In genomic region chr7:70178787-70179186, GRCh38 we compare ENCODE assay signal across 11 cellular contexts.
DNase-seq lines count a peak whose midpoint lies in the region; ATAC-seq and TF ChIP-seq lines count a peak whose summit lies in the region.
"Had no signal": no experiment of that assay in that cellular context is flagged by ENCODE, and none has a peak within 500 bp of the region (broad histone marks: within the 10 kb centered on the region; RNA-seq: fewer than 3 reads in every experiment).

No MANE protein-coding gene starts in this region.

- peak; percentile 64 for ATAC-seq in RWPE2 (ENCODE audit: low read depth)
- ATAC-seq in upper lobe of left lung (ENCODE audit: low FRiP score in 2 of 2) = peak; percentile 50 to 73
- ATAC-seq in GM21360 (IDR thresholded peaks at IDR 0.05; ENCODE audit: unreplicated experiment) = no peak
- ATAC-seq: activated naive CD8-positive, alpha-beta T cell treated with anti-CD3 and anti-CD28 coated beads, Interleukin-2, amount 50 U/mL, for 24 hours had no signal

- H3K9me3 ChIP-seq in RWPE2 (ENCODE audit: severe bottlenecking) = no peaks in the 10 kb centered on the region
- peaks cover 0 to 2% (median 0%) of the 10 kb centered on the region in 4 donors for H3K9me3 ChIP-seq in upper lobe of left lung
- no peaks in the 10 kb centered on the region for H3K9me3 ChIP-seq in Karpas-422 (ENCODE audit: low read length)

- H3K4me1 ChIP-seq in RWPE2 (ENCODE audit: insufficient read depth, poor library complexity, severe bottlenecking) = no peaks in the 10 kb centered on the region
- H3K4me1 ChIP-seq in upper lobe of left lung = peaks cover 0 to 10% (median 0%) of the 10 kb centered on the region in 4 donors
- no peaks in the 10 kb centered on the region for H3K4me1 ChIP-seq in Karpas-422 (ENCODE audit: low read length)

- TF ChIP-seq CTCF in RWPE2 (IDR thresholded peaks at IDR 0.05; ENCODE audit: poor library complexity, severe bottlenecking) (no peak), upper lobe of left lung (IDR thresholded peaks at IDR 0.05) (no peak), CD14-positive monocyte (IDR thresholded peaks at IDR 0.05) (no peak)

- peaks cover 2 to 19% (median 10%) of the 10 kb centered on the region in 7 donors for H3K9me3 Mint-ChIP-seq in CD14-positive monocyte
- H3K9me3 Mint-ChIP-seq: activated naive CD8-positive, alpha-beta T cell treated with anti-CD3 and anti-CD28 coated beads, Interleukin-2, amount 50 U/mL, for 24 hours had no signal

- intact Hi-C loops in CD14-positive monocyte (cut with micrococcal nuclease) = no loop called here

- H3K27me3 ChIP-seq in RWPE2 (ENCODE audit: insufficient read depth, poor library complexity, severe bottlenecking) (no peaks in the 10 kb centered on the region), upper lobe of left lung (no peaks in the 10 kb centered on the region), Karpas-422 (ENCODE audit: low read length) (no peaks in the 10 kb centered on the region)

- peaks cover 29 to 65% (median 52%) of the 10 kb centered on the region in 3 donors for H3K27me3 Mint-ChIP-seq in CD14-positive monocyte (ENCODE audit: low read depth in 3 of 3)

- H2AFZ ChIP-seq in Karpas-422 (ENCODE audit: low read length) = no peak overlapping the region

- H3K4me3 ChIP-seq in RWPE2 (ENCODE audit: severe bottlenecking) (no peak overlapping the region), upper lobe of left lung (no peak overlapping the region), Karpas-422 (ENCODE audit: low read length) (no peak overlapping the region)

- peak overlapping the region in 1 of 2 donors; percentile 76 for H3K4me3 Mint-ChIP-seq in CD14-positive monocyte
- H3K4me3 Mint-ChIP-seq: activated naive CD8-positive, alpha-beta T cell treated with anti-CD3 and anti-CD28 coated beads, Interleukin-2, amount 50 U/mL, for 24 hours had no signal

- WGBS in upper lobe of left lung, 2 donors = 47 to 58% methylated on average over 2 of the region's 2 CpGs

- peak overlapping the region in 3 of 7 donors; percentile 69 to 88 (median 81) for H3K27ac Mint-ChIP-seq in CD14-positive monocyte
- H3K27ac Mint-ChIP-seq: activated naive CD8-positive, alpha-beta T cell treated with anti-CD3 and anti-CD28 coated beads, Interleukin-2, amount 50 U/mL, for 24 hours had no signal

- peaks cover 26% of the 10 kb centered on the region for H3K4me1 Mint-ChIP-seq in CD14-positive monocyte

- H3K27ac ChIP-seq in RWPE2 (ENCODE audit: poor library complexity, severe bottlenecking) (no peak overlapping the region), upper lobe of left lung (no peak overlapping the region), Karpas-422 (ENCODE audit: low read length) (no peak overlapping the region)

- DNase-seq in NCI-H2029 (lab: John Stamatoyannopoulos, UW) (peak; percentile 32), NCI-H2029 treated with DMSO at 0.1 percent for 48 hours (lab: John Stamatoyannopoulos, UW) (no peak), RWPE2 (ENCODE audit: low spot score) (no peak), iPS DF 4.7 (ENCODE audit: extremely low read depth, low spot score) (peak; percentile 30), upper lobe of left lung (peak in 1 of 2 donors; percentile 44), Karpas-422 (no peak), CD14-positive monocyte (ENCODE audit: low spot score) (no peak)
- DNase-seq: activated CD8-positive, alpha-beta memory T cell treated with anti-CD3 and anti-CD28 coated beads for 24 hours; activated naive CD8-positive, alpha-beta T cell treated with anti-CD3 and anti-CD28 coated beads, Interleukin-2, amount 50 U/mL, for 24 hours; NCI-H446 had no signal

- TF ChIP-seq EP300 in upper lobe of left lung (IDR thresholded peaks at IDR 0.05) = peak in 1 of 4 donors; percentile 32

- H3K36me3 ChIP-seq in RWPE2 (ENCODE audit: low read depth) = no peaks in the 10 kb centered on the region
- no peaks in the 10 kb centered on the region for H3K36me3 ChIP-seq in upper lobe of left lung
- no peaks in the 10 kb centered on the region for H3K36me3 ChIP-seq in Karpas-422 (ENCODE audit: insufficient read depth, low read length)

- no peak overlapping the region for H3K4me2 ChIP-seq in Karpas-422 (ENCODE audit: low read depth, low read length, poor library complexity, severe bottlenecking)

- no peaks in the 10 kb centered on the region for H3K79me2 ChIP-seq in Karpas-422 (ENCODE audit: low read length)

- H3K36me3 Mint-ChIP-seq in CD14-positive monocyte = peaks cover 0 to 13% of the 10 kb centered on the region in 2 donors

- H3K9me2 ChIP-seq in Karpas-422 (replicated peaks; ENCODE audit: insufficient read depth, low read length) = no peaks in the 10 kb centered on the region

- no peak for TF ChIP-seq POLR2A in upper lobe of left lung (IDR thresholded peaks at IDR 0.05)

- H4K20me1 ChIP-seq in Karpas-422 (ENCODE audit: insufficient read depth, low read depth, low read length) = no peaks in the 10 kb centered on the region; the same call in 1 of the 2 replicates

- no peak overlapping the region for H3K9ac ChIP-seq in Karpas-422 (ENCODE audit: low read length)

Comparison
In these comparisons a context has a peak if more than half of its experiments do, and no peak if none do; other contexts are left out.
1. DNase-seq: peak in NCI-H2029 (single experiment) and iPS DF 4.7 (single experiment); none in NCI-H2029 treated with DMSO at 0.1 percent for 48 hours (single experiment), RWPE2 (single experiment), Karpas-422 (single experiment) and CD14-positive monocyte (single experiment).